In genomic region chr3:108976058-108976457, GRCh38 we compare ENCODE assay signal across 38 cellular contexts. TPM values are rescaled to one million over a fixed set of nuclear protein-coding genes. Genes with fewer than 3 reads are reported as not detected.
"Had no signal": no experiment of that assay in that cellular context is flagged by ENCODE, and none has a peak within 500 bp of the region (broad histone marks: within the 10 kb centered on the region; RNA-seq: fewer than 3 reads in every experiment).

No MANE protein-coding gene starts in this region.

- H3K9me3 ChIP-seq: adrenal gland, ascending aorta, body of pancreas, breast epithelium had no signal

- H3K4me1 ChIP-seq: adrenal gland, ascending aorta, breast epithelium had no signal

- FAIRE-seq: astrocyte, bronchial epithelial cell had no signal

- H3K27me3 ChIP-seq: adrenal gland, ascending aorta, body of pancreas, brain microvascular endothelial cell, breast epithelium, cardiac muscle cell had no signal

- H3K4me3 ChIP-seq: adrenal gland, ascending aorta, body of pancreas, breast epithelium, cardiac muscle cell had no signal

- H3K36me3 ChIP-seq: adrenal gland, ascending aorta, brain microvascular endothelial cell, breast epithelium, cardiac muscle cell had no signal

- DNase-seq: activated effector memory CD4-positive, alpha-beta T cell treated with anti-CD3 and anti-CD28 coated beads, Interleukin-2, amount 50 U/mL, for 16 hours; activated effector memory CD4-positive, alpha-beta T cell treated with Interleukin-2 at 50 U/mL for 16 hours; activated gamma-delta T cell; activated gamma-delta T cell treated with Interleukin-2 at 50 U/mL for 16 hours; activated naive CD4-positive, alpha-beta T cell; activated naive CD4-positive, alpha-beta T cell treated with anti-CD3 and anti-CD28 coated beads for 36 hours; activated naive CD4-positive, alpha-beta T cell treated with anti-CD3 and anti-CD28 coated beads, Interleukin-2, amount 10 ng/mL, durations not matched to agents 7 days and 5 days; activated naive CD4-positive, alpha-beta T cell treated with anti-CD3 and anti-CD28 coated beads, Interleukin-2, amount 50 U/mL, for 16 hours; activated naive CD4-positive, alpha-beta T cell treated with Interleukin-2 at 50 U/mL for 16 hours; activated naive CD8-positive, alpha-beta T cell treated with anti-CD3 and anti-CD28 coated beads for 36 hours; activated naive CD8-positive, alpha-beta T cell treated with anti-CD3 and anti-CD28 coated beads, Interleukin-2, amount 10 ng/mL, durations not matched to agents 7 days and 5 days; activated naive CD8-positive, alpha-beta T cell treated with anti-CD3 and anti-CD28 coated beads, Interleukin-2, amount 50 U/mL, for 24 hours; activated T-cell treated with anti-CD3 and anti-CD28 coated beads, Interleukin-2, amount 50 U/mL, for 1 hour; activated T-cell treated with anti-CD3 and anti-CD28 coated beads, Interleukin-2, amount 50 U/mL, for 24 hours; activated T-cell treated with anti-CD3 and anti-CD28 coated beads, Interleukin-2, amount 50 U/mL, for 4 hours; activated T-cell treated with anti-CD3 and anti-CD28 coated beads, Interleukin-2, amount 50 U/mL, for 48 hours; activated T-cell treated with anti-CD3 and anti-CD28 coated beads, Interleukin-2, amount 50 U/mL, for 72 hours; adrenal gland; amniotic stem cell; amygdala; anterior cingulate cortex; aorta; body of pancreas; brain microvascular endothelial cell; caudate nucleus; central memory CD4-positive, alpha-beta T cell; cerebellar nuclear complex had no signal

- H3K27ac ChIP-seq: adrenal gland, ascending aorta, body of pancreas, brain microvascular endothelial cell, breast epithelium, cardiac muscle cell had no signal

- ATAC-seq: activated naive CD4-positive, alpha-beta T cell treated with anti-CD3 and anti-CD28 coated beads, Interleukin-2, amount 50 U/mL, for 72 hours; activated naive CD8-positive, alpha-beta T cell treated with anti-CD3 and anti-CD28 coated beads, Interleukin-2, amount 50 U/mL, for 24 hours; activated T-cell treated with anti-CD3 and anti-CD28 coated beads, Interleukin-2, amount 50 U/mL, for 4 hours; activated T-cell treated with anti-CD3 and anti-CD28 coated beads, Interleukin-2, amount 50 U/mL, for 72 hours; activated T-helper 17 cell treated with anti-CD3 and anti-CD28 coated beads, Interleukin-2, amount 50 U/mL, for 72 hours; body of pancreas had no signal

RNA-seq across cellular contexts. Expression of gene GUCA1C, which starts 22.4 kb away (rescaled TPM):
- total RNA-seq: activated naive CD4-positive, alpha-beta T cell treated with anti-CD3 and anti-CD28 coated beads for 36 hours; activated naive CD4-positive, alpha-beta T cell treated with anti-CD3 and anti-CD28 coated beads, Interleukin-2, amount 50 U/mL, for 72 hours; activated naive CD8-positive, alpha-beta T cell treated with anti-CD3 and anti-CD28 coated beads for 36 hours; activated naive CD8-positive, alpha-beta T cell treated with anti-CD3 and anti-CD28 coated beads, Interleukin-2, amount 10 ng/mL, durations not matched to agents 7 days and 5 days; activated T-cell treated with anti-CD3 and anti-CD28 coated beads, Interleukin-2, amount 50 U/mL, for 4 hours; activated T-cell treated with anti-CD3 and anti-CD28 coated beads, Interleukin-2, amount 50 U/mL, for 72 hours; activated T-helper 1 cell treated with anti-CD3 and anti-CD28 coated beads, Interleukin-12 subunit alpha, Interleukin-12 subunit beta, Interleukin-2, Interleukin-4 antibody, amounts not matched to agents 30 ng/mL and 10 ng/mL and 1 ng/mL, durations not matched to agents 14 hours and 24 hours and 36 hours; activated T-helper 17 cell treated with anti-CD3 and anti-CD28 coated beads, Interleukin-2, amount 50 U/mL, for 72 hours; activated T-helper 2 cell treated with anti-CD3 and anti-CD28 coated beads, Interferon-gamma antibody, Interleukin-2, Interleukin-4, amounts not matched to agents 10 μg/mL and 5 μg/mL and 100 μg/mL, durations not matched to agents 14 hours and 24 hours and 36 hours; adrenal gland; aorta; ascending aorta; astrocyte; breast epithelium; bronchial epithelial cell; cardiac muscle cell; cerebellum; chondrocyte had no signal
- polyA plus RNA-seq: aorta, cardiac muscle cell had no signal
